Comparison of ENCODE assay signal across 34 cellular contexts in genomic region chr5:44779167-44779566, GRCh38.
"Had no signal": no experiment of that assay in that cellular context is flagged by ENCODE, and none has a peak within 500 bp of the region (broad histone marks: within the 10 kb centered on the region; RNA-seq: fewer than 3 reads in every experiment).

No MANE protein-coding gene starts in this region.

- H3K4me3 ChIP-seq: adrenal gland, body of pancreas, breast epithelium had no signal

- DNase-seq: activated B cell treated with CpG ODN at 0.5 μM for 24 hours; activated CD4-positive, alpha-beta memory T cell treated with anti-CD3 and anti-CD28 coated beads for 36 hours; activated CD4-positive, alpha-beta T cell treated with anti-CD3 and anti-CD28 coated beads for 4 hours; activated CD4-positive, alpha-beta T cell treated with anti-CD3 and anti-CD28 coated beads, Interleukin-2, amount 10 ng/mL, durations not matched to agents 24 days and 14 days; activated CD4-positive, alpha-beta T cell treated with anti-CD3 and anti-CD28 coated beads, Interleukin-2, amount 50 U/mL, for 1 hour; activated CD4-positive, alpha-beta T cell treated with anti-CD3 and anti-CD28 coated beads, Interleukin-2, amount 50 U/mL, for 4 hours; activated CD4-positive, CD25-positive, alpha-beta regulatory T cell treated with anti-CD3 and anti-CD28 coated beads, Interleukin-2, amount 50 U/mL, for 72 hours; activated CD8-positive, alpha-beta memory T cell treated with anti-CD3 and anti-CD28 coated beads, Interleukin-2, amount 50 U/mL, for 4 hours; activated CD8-positive, alpha-beta T cell treated with anti-CD3 and anti-CD28 coated beads for 36 hours; activated effector memory CD4-positive, alpha-beta T cell treated with anti-CD3 and anti-CD28 coated beads, Interleukin-2, amount 50 U/mL, for 16 hours; activated gamma-delta T cell treated with Interleukin-2 at 50 U/mL for 16 hours; activated naive CD4-positive, alpha-beta T cell; activated naive CD4-positive, alpha-beta T cell treated with anti-CD3 and anti-CD28 coated beads for 36 hours; activated naive CD4-positive, alpha-beta T cell treated with anti-CD3 and anti-CD28 coated beads, Interleukin-2, amount 50 U/mL, for 16 hours; activated naive CD8-positive, alpha-beta T cell treated with anti-CD3 and anti-CD28 coated beads for 36 hours; activated T-cell treated with anti-CD3 and anti-CD28 coated beads for 4 hours; activated T-cell treated with anti-CD3 and anti-CD28 coated beads, Interleukin-2, amount 50 U/mL, for 1 hour; activated T-cell treated with anti-CD3 and anti-CD28 coated beads, Interleukin-2, amount 50 U/mL, for 4 hours; activated T-cell treated with anti-CD3 and anti-CD28 coated beads, Interleukin-2, amount 50 U/mL, for 72 hours; adrenal gland; amniotic stem cell; aorta; body of pancreas; brain microvascular endothelial cell; central memory CD4-positive, alpha-beta T cell; T-helper 1 cell; T-helper 2 cell; T-helper 9 cell had no signal

- H3K4me1 ChIP-seq: adrenal gland, body of pancreas, breast epithelium had no signal

- H3K36me3 ChIP-seq: adrenal gland, brain microvascular endothelial cell, breast epithelium had no signal

- H3K27ac ChIP-seq: adrenal gland, body of pancreas, brain microvascular endothelial cell, breast epithelium, VCaP had no signal

- FAIRE-seq: astrocyte, TTC549 had no signal

- ATAC-seq: activated CD8-positive, alpha-beta T cell treated with anti-CD3 and anti-CD28 coated beads for 36 hours; activated naive CD4-positive, alpha-beta T cell treated with anti-CD3 and anti-CD28 coated beads, Interleukin-2, amount 50 U/mL, for 72 hours; activated T-cell treated with anti-CD3 and anti-CD28 coated beads, Interleukin-2, amount 50 U/mL, for 4 hours; activated T-cell treated with anti-CD3 and anti-CD28 coated beads, Interleukin-2, amount 50 U/mL, for 72 hours; activated T-helper 17 cell treated with anti-CD3 and anti-CD28 coated beads, Interleukin-2, amount 50 U/mL, for 72 hours; body of pancreas had no signal

- H3K27me3 ChIP-seq: adrenal gland, body of pancreas, brain microvascular endothelial cell, breast epithelium had no signal

- H3K9me3 ChIP-seq: adrenal gland, body of pancreas, breast epithelium had no signal
